In genomic region chr3:13836658-13837587, GRCh38 we compare ENCODE assay signal across 31 cellular contexts. TPM values are rescaled to one million over a fixed set of nuclear protein-coding genes. Genes with fewer than 3 reads are reported as not detected.
DNase-seq lines count a peak whose midpoint lies in the region; ATAC-seq, FAIRE-seq and TF ChIP-seq lines count a peak whose summit lies in the region.
"Had no signal": no experiment of that assay in that cellular context is flagged by ENCODE, and none has a peak within 500 bp of the region (broad histone marks: within the 10 kb centered on the region; RNA-seq: fewer than 3 reads in every experiment).

No MANE protein-coding gene starts in this region.

- H3K4me1 ChIP-seq in foreskin keratinocyte = peaks cover 47% of the 10 kb centered on the region
- H3K4me1 ChIP-seq: Caco-2 had no signal

- H3K36me3 ChIP-seq in bronchial epithelial cell (ENCODE audit: control insufficient read depth, insufficient read depth, low read length) = peaks cover 2% of the 10 kb centered on the region
- H3K36me3 ChIP-seq in WERI-Rb-1 = no peaks in the 10 kb centered on the region
- H3K36me3 ChIP-seq: MG63 had no signal

- no peaks in the 10 kb centered on the region for H3K27me3 ChIP-seq in bronchial epithelial cell (ENCODE audit: control insufficient read depth, insufficient read depth, low read length)
- no peaks in the 10 kb centered on the region for H3K27me3 ChIP-seq in foreskin keratinocyte
- peaks cover 98% of the 10 kb centered on the region for H3K27me3 ChIP-seq in WERI-Rb-1 (ENCODE audit: insufficient read depth, low read depth, severe bottlenecking)
- H3K27me3 ChIP-seq: MG63 had no signal

- no peaks in the 10 kb centered on the region for H3K9me3 ChIP-seq in WERI-Rb-1 (ENCODE audit: severe bottlenecking)
- H3K9me3 ChIP-seq: Caco-2, MG63 had no signal

- H3K4me3 ChIP-seq in bronchial epithelial cell (ENCODE audit: low read depth, low read length) (no peak overlapping the region), WERI-Rb-1 (ENCODE audit: low read depth, low read length) (no peak overlapping the region)
- H3K4me3 ChIP-seq: GM12878, MG63, PC-9, SK-N-MC had no signal

- POLR2A ChIA-PET in RWPE1 (lab: Yijun Ruan, JAX; ENCODE audit: low non-redundant PET) = no interaction called here

- TF ChIP-seq CTCF in RWPE1 (conservative IDR thresholded peaks at IDR 0.05; ENCODE audit: low read depth) (no peak), bronchial epithelial cell (IDR thresholded peaks at IDR 0.05; ENCODE audit: insufficient read depth, low read length, severe bottlenecking) (peak; percentile 47), foreskin keratinocyte (conservative IDR thresholded peaks at IDR 0.05) (peak; percentile 71), WERI-Rb-1 (IDR thresholded peaks at IDR 0.05; ENCODE audit: low read depth, low read length) (no peak)

- DNase-seq in RWPE1 (ENCODE audit: low spot score) (no peak), bronchial epithelial cell (ENCODE audit: low read depth) (peak; percentile 52), foreskin keratinocyte (peak in 1 of 2 donors; percentile 68), posterior vena cava (ENCODE audit: low spot score) (peak; percentile 62), RKO (ENCODE audit: low spot score) (no peak), WERI-Rb-1 (no peak), GM19238 (ENCODE audit: insufficient read length, low spot score) (no peak)
- DNase-seq: C1 segment of cervical spinal cord; Caco-2; CD8-positive, alpha-beta T cell; DMS 273 treated with DMSO at 0.1 percent for 48 hours; DMS79; EL; GDM1; KBM-7; MG63; NCI-H1105 treated with DMSO at 0.1 percent for 48 hours; NCI-H2029; NCI-H446 treated with DMSO at 0.1 percent for 48 hours; NCI-H526; NCI-H82; NK-92 treated with Interleukin-12 subunit alpha and Interleukin-12 subunit beta, amount 100 ng/mL, for 24 hours; PC-9; RPMI8226; SIG-M5 had no signal

- CTCF ChIA-PET in RWPE1 (lab: Yijun Ruan, JAX) = interaction anchor here (0.6 to 1.8 kb wide), 5 partner anchors 10 to 189 kb away, joined by 3 to 7 read pairs (median 3); partner anchors contain the start of gene WNT7A

- H3K27ac ChIP-seq in RWPE1 = peak overlapping the region; percentile 71
- H3K27ac ChIP-seq in foreskin keratinocyte = no peak overlapping the region
- no peak overlapping the region for H3K27ac ChIP-seq in WERI-Rb-1
- H3K27ac ChIP-seq: PC-9, SK-N-MC had no signal

- intact Hi-C loops in posterior vena cava (cut with DNase I) = no loop called here

- ATAC-seq in foreskin keratinocyte = peak; percentile 65
- ATAC-seq: CD8-positive, alpha-beta T cell; GM12878 had no signal

- peak; percentile 28 for FAIRE-seq in bronchial epithelial cell (lab: Jason Lieb, UNC)
- FAIRE-seq: GM12878, GM19239, H54 had no signal

RNA-seq across cellular contexts. Expression of gene WNT7A, which starts 42.9 kb away (rescaled TPM):
- total RNA-seq in bronchial epithelial cell (7.9 and 13.4 TPM in 2 replicates), foreskin keratinocyte (48.2 and 65.5 TPM in 2 replicates), posterior vena cava (not detected)
- 42.2 and 54.1 TPM in 2 replicates for polyA plus RNA-seq in foreskin keratinocyte
- total RNA-seq: A673, LHCN-M2 had no signal
- polyA plus RNA-seq: GM12878 had no signal

Comparison
In these comparisons a context has a peak if more than half of its experiments do, and no peak if none do; other contexts are left out.
1. DNase-seq: peak in bronchial epithelial cell (single experiment) and posterior vena cava (single experiment); none in RWPE1 (single experiment), RKO (single experiment), WERI-Rb-1 (single experiment) and GM19238 (single experiment).
2. CTCF ChIP-seq: peak in bronchial epithelial cell (single experiment) and foreskin keratinocyte (single experiment); none in RWPE1 (single experiment) and WERI-Rb-1 (single experiment).